ENCODE assay signal across 8 cellular contexts in the genomic region with DNA sequence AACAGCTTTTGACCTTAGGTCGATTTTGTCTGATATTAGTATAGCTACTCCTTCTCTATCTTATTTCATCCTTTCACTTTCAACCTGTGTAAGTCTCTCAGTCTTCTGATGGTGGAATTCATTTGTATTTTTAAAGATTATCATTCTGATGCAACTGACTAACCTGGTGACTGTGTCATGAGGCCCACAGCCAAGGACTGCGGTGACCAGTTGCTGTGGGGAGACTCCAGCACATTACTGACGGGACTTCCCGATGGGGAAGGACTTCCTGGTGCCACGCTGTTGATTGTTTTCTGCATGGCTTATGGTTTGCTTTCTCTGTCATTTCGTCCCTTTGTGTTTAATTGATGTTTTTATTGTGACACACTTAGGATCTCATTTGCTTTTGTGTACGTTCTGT. TPM values are rescaled to one million over a fixed set of nuclear protein-coding genes. Genes with fewer than 3 reads are reported as not detected.
DNase-seq lines count a peak whose midpoint lies in the region; ATAC-seq and TF ChIP-seq lines count a peak whose summit lies in the region.

No MANE protein-coding gene starts in this region.

- no peak overlapping the region for H3K27ac ChIP-seq in tibial artery
- H3K27ac ChIP-seq in testis: no peak overlapping the region

- intact Hi-C loops in tibial artery (cut with DNase I; ENCODE audit: low total_unique reads): no loop called here
- intact Hi-C loops in testis (cut with DNase I; ENCODE audit: low total_unique reads): no loop called here

- peak; percentile 45 for ATAC-seq in HG02884 (IDR thresholded peaks at IDR 0.05; ENCODE audit: unreplicated experiment)
- ATAC-seq in activated T-cell treated with anti-CD3 and anti-CD28 coated beads, Interleukin-2, amount 50 U/mL, for 4 hours: peak; percentile 86 to 94

- TF ChIP-seq CTCF in tibial artery (IDR thresholded peaks at IDR 0.05) (no peak), testis (IDR thresholded peaks at IDR 0.05) (no peak)

- H3K9me3 ChIP-seq in tibial artery: no peaks in the 10 kb centered on the region
- no peaks in the 10 kb centered on the region for H3K9me3 ChIP-seq in testis

- peaks cover 10% of the 10 kb centered on the region for H3K36me3 Mint-ChIP-seq in activated T-cell treated with anti-CD3 and anti-CD28 coated beads, Interleukin-2, amount 50 U/mL, for 4 hours (ENCODE audit: insufficient read depth)

- H3K4me1 ChIP-seq in tibial artery (no peaks in the 10 kb centered on the region), testis (no peaks in the 10 kb centered on the region)

- DNase-seq in activated CD4-positive, alpha-beta T cell treated with anti-CD3 and anti-CD28 coated beads for 48 hours: peak; percentile 61
- DNase-seq in activated CD4-positive, alpha-beta T cell treated with anti-CD3 and anti-CD28 coated beads for 1 hour: no peak
- DNase-seq in activated T-cell treated with anti-CD3 and anti-CD28 coated beads, Interleukin-2, amount 50 U/mL, for 4 hours: no peak
- DNase-seq in stimulated activated CD4-positive, alpha-beta T cell treated with anti-CD3 and anti-CD28 coated beads, Interleukin-4, amount 100 ng/mL, for 1 hour: peak; percentile 26
- DNase-seq in tibial artery: no peak
- DNase-seq in NCI-H526 (lab: John Stamatoyannopoulos, UW): no peak
- no peak for DNase-seq in testis

- H3K27me3 ChIP-seq in tibial artery (no peaks in the 10 kb centered on the region), testis (no peaks in the 10 kb centered on the region)

- peaks cover 3% of the 10 kb centered on the region for H3K27me3 Mint-ChIP-seq in activated T-cell treated with anti-CD3 and anti-CD28 coated beads, Interleukin-2, amount 50 U/mL, for 4 hours (ENCODE audit: low read depth)

- peak overlapping the region; percentile 46 for H3K4me3 Mint-ChIP-seq in activated T-cell treated with anti-CD3 and anti-CD28 coated beads, Interleukin-2, amount 50 U/mL, for 4 hours

- H3K4me1 Mint-ChIP-seq in activated T-cell treated with anti-CD3 and anti-CD28 coated beads, Interleukin-2, amount 50 U/mL, for 4 hours (ENCODE audit: low read depth): peaks cover 16% of the 10 kb centered on the region

- H3K4me3 ChIP-seq in tibial artery: no peak overlapping the region
- no peak overlapping the region for H3K4me3 ChIP-seq in testis

- H3K9me3 Mint-ChIP-seq in activated T-cell treated with anti-CD3 and anti-CD28 coated beads, Interleukin-2, amount 50 U/mL, for 4 hours: no peaks in the 10 kb centered on the region

- WGBS in testis, 2 donors: 80 to 90% methylated on average over 7 of the region's 7 CpGs

- no peaks in the 10 kb centered on the region for H3K36me3 ChIP-seq in tibial artery
- no peaks in the 10 kb centered on the region for H3K36me3 ChIP-seq in testis (ENCODE audit: low read depth, missing control alignments)

- TF ChIP-seq POLR2A in testis (IDR thresholded peaks at IDR 0.05): no peak

RNA-seq across cellular contexts. Expression of gene RMI2, which starts 34.2 kb away (rescaled TPM):
- total RNA-seq in activated T-cell treated with anti-CD3 and anti-CD28 coated beads, Interleukin-2, amount 50 U/mL, for 4 hours: 10 to 100 TPM in 2 of 3 donors, 1 to 10 TPM in 1; 5.5 to 12.9 (median 12.8) TPM
- 10 to 100 TPM; 26.7 to 30.6 TPM for total RNA-seq in testis
- 21.5 TPM for polyA plus RNA-seq in testis (ENCODE audit: insufficient read depth, low read depth, low replicate concordance)

Comparison
In these comparisons a context has a peak if more than half of its experiments do, and no peak if none do; other contexts are left out.
1. DNase-seq: peak in activated CD4-positive, alpha-beta T cell treated with anti-CD3 and anti-CD28 coated beads for 48 hours (single experiment) and stimulated activated CD4-positive, alpha-beta T cell treated with anti-CD3 and anti-CD28 coated beads, Interleukin-4, amount 100 ng/mL, for 1 hour (single experiment); none in activated CD4-positive, alpha-beta T cell treated with anti-CD3 and anti-CD28 coated beads for 1 hour (single experiment), activated T-cell treated with anti-CD3 and anti-CD28 coated beads, Interleukin-2, amount 50 U/mL, for 4 hours (single experiment), tibial artery (0 of 2), NCI-H526 (0 of 2) and testis (single experiment).